Comparison of ENCODE assay signal across 1 cellular context in the genomic region with DNA sequence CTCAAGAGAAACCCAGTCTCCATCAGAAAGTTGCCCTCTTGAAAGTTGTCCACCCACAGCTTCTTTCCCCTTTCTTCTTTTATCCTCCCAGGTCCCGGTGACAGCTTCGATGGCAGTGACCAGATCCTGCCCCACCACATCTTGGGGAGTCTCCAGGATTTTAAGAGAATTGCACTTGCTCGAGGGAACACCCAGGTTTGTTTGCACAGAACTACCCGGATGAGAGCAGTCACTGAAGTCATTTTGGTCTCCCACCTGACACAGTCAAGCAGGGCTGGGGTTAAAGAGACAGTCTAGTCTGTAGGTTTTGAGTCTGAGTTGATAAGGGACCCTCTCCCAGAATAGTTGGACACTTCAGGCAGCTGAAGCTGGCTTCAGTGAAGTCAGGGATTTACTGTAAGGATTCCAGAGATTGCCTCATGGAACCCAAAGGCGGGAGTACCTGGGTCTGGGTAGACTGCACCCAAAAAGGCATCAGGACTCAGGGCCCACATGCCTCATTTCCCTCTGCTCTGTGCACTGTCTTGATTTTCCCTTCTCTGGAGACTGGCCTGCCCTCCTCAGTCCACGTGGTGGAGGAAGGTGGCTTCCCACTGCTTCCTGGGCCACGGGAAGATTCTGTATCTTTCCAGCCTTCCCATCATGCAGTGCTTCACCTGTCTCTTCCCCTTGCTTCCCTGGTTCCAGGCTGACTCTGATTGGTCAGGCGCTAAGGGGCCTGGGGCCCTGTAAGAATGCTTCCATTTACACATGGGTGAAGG.
TF ChIP-seq lines count a peak whose summit lies in the region.

No MANE protein-coding gene starts in this region.

TF ChIP-seq in HepG2, 621 proteins besides CTCF, POLR2A, EP300 and RAD21 (continued from another document):
- TF ChIP-seq, protein P1, sequence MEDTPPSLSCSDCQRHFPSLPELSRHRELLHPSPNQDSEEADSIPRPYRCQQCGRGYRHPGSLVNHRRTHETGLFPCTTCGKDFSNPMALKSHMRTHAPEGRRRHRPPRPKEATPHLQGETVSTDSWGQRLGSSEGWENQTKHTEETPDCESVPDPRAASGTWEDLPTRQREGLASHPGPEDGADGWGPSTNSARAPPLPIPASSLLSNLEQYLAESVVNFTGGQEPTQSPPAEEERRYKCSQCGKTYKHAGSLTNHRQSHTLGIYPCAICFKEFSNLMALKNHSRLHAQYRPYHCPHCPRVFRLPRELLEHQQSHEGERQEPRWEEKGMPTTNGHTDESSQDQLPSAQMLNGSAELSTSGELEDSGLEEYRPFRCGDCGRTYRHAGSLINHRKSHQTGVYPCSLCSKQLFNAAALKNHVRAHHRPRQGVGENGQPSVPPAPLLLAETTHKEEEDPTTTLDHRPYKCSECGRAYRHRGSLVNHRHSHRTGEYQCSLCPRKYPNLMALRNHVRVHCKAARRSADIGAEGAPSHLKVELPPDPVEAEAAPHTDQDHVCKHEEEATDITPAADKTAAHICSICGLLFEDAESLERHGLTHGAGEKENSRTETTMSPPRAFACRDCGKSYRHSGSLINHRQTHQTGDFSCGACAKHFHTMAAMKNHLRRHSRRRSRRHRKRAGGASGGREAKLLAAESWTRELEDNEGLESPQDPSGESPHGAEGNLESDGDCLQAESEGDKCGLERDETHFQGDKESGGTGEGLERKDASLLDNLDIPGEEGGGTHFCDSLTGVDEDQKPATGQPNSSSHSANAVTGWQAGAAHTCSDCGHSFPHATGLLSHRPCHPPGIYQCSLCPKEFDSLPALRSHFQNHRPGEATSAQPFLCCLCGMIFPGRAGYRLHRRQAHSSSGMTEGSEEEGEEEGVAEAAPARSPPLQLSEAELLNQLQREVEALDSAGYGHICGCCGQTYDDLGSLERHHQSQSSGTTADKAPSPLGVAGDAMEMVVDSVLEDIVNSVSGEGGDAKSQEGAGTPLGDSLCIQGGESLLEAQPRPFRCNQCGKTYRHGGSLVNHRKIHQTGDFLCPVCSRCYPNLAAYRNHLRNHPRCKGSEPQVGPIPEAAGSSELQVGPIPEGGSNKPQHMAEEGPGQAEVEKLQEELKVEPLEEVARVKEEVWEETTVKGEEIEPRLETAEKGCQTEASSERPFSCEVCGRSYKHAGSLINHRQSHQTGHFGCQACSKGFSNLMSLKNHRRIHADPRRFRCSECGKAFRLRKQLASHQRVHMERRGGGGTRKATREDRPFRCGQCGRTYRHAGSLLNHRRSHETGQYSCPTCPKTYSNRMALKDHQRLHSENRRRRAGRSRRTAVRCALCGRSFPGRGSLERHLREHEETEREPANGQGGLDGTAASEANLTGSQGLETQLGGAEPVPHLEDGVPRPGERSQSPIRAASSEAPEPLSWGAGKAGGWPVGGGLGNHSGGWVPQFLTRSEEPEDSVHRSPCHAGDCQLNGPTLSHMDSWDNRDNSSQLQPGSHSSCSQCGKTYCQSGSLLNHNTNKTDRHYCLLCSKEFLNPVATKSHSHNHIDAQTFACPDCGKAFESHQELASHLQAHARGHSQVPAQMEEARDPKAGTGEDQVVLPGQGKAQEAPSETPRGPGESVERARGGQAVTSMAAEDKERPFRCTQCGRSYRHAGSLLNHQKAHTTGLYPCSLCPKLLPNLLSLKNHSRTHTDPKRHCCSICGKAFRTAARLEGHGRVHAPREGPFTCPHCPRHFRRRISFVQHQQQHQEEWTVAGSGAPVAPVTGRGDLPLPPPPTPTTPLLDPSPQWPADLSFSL (CRISPR knock-in tag; IDR thresholded peaks at IDR 0.05) = peak; percentile 27; the same call in 1 of the 2 replicates
- TF ChIP-seq SAP130 (CRISPR knock-in tag; IDR thresholded peaks at IDR 0.05; ENCODE audit: low read depth) = 0 out of 2 replicates have a peak, but pooled peaks have one; percentile 4
- TF ChIP-seq, protein P2, sequence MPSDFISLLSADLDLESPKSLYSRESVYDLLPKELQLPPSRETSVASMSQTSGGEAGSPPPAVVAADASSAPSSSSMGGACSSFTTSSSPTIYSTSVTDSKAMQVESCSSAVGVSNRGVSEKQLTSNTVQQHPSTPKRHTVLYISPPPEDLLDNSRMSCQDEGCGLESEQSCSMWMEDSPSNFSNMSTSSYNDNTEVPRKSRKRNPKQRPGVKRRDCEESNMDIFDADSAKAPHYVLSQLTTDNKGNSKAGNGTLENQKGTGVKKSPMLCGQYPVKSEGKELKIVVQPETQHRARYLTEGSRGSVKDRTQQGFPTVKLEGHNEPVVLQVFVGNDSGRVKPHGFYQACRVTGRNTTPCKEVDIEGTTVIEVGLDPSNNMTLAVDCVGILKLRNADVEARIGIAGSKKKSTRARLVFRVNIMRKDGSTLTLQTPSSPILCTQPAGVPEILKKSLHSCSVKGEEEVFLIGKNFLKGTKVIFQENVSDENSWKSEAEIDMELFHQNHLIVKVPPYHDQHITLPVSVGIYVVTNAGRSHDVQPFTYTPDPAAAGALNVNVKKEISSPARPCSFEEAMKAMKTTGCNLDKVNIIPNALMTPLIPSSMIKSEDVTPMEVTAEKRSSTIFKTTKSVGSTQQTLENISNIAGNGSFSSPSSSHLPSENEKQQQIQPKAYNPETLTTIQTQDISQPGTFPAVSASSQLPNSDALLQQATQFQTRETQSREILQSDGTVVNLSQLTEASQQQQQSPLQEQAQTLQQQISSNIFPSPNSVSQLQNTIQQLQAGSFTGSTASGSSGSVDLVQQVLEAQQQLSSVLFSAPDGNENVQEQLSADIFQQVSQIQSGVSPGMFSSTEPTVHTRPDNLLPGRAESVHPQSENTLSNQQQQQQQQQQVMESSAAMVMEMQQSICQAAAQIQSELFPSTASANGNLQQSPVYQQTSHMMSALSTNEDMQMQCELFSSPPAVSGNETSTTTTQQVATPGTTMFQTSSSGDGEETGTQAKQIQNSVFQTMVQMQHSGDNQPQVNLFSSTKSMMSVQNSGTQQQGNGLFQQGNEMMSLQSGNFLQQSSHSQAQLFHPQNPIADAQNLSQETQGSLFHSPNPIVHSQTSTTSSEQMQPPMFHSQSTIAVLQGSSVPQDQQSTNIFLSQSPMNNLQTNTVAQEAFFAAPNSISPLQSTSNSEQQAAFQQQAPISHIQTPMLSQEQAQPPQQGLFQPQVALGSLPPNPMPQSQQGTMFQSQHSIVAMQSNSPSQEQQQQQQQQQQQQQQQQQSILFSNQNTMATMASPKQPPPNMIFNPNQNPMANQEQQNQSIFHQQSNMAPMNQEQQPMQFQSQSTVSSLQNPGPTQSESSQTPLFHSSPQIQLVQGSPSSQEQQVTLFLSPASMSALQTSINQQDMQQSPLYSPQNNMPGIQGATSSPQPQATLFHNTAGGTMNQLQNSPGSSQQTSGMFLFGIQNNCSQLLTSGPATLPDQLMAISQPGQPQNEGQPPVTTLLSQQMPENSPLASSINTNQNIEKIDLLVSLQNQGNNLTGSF (CRISPR knock-in tag; IDR thresholded peaks at IDR 0.05) = no peak
- peak; percentile 74 for TF ChIP-seq NFYC (CRISPR knock-in tag; IDR thresholded peaks at IDR 0.05)
- 0 out of 2 replicates have a peak, but pooled peaks have one; percentile 4 for TF ChIP-seq ZNF747 (CRISPR knock-in tag; IDR thresholded peaks at IDR 0.05; ENCODE audit: borderline replicate concordance)
- TF ChIP-seq ZSCAN29 (CRISPR knock-in tag; conservative IDR thresholded peaks at IDR 0.05) = peak; percentile 64; the same call in 1 of the 2 replicates
